In genomic region chr17:81612172-81612571, GRCh38 we compare ENCODE assay signal across 21 cellular contexts. TPM values are rescaled to one million over a fixed set of nuclear protein-coding genes. Genes with fewer than 3 reads are reported as not detected.
DNase-seq lines count a peak whose midpoint lies in the region; ATAC-seq and TF ChIP-seq lines count a peak whose summit lies in the region.
"Had no signal": no experiment of that assay in that cellular context is flagged by ENCODE, and none has a peak within 500 bp of the region (broad histone marks: within the 10 kb centered on the region; RNA-seq: fewer than 3 reads in every experiment).

No MANE protein-coding gene starts in this region.

- H3K36me3 Mint-ChIP-seq in activated T-helper 17 cell treated with anti-CD3 and anti-CD28 coated beads, Interleukin-2, amount 50 U/mL, for 72 hours (ENCODE audit: low read depth): peaks cover 99% of the 10 kb centered on the region
- H3K36me3 Mint-ChIP-seq in mesothelial cell of epicardium: peaks cover 50% of the 10 kb centered on the region

- no peak for TF ChIP-seq CTCF in heart left ventricle (IDR thresholded peaks at IDR 0.05)
- no peak for TF ChIP-seq CTCF in mesothelial cell of epicardium (IDR thresholded peaks at IDR 0.05; ENCODE audit: unreplicated experiment)

- intact Hi-C loops in heart left ventricle (cut with DNase I) (loop anchor here in 1 of 10 donors (1.0 kb wide), 1 partner anchor 9 kb away; no protein-coding TSS in a partner anchor), posterior vena cava (cut with DNase I) (no loop called here)

- H3K27me3 Mint-ChIP-seq in activated T-helper 17 cell treated with anti-CD3 and anti-CD28 coated beads, Interleukin-2, amount 50 U/mL, for 72 hours: no peaks in the 10 kb centered on the region
- H3K27me3 Mint-ChIP-seq in mesothelial cell of epicardium (ENCODE audit: low read depth): no peaks in the 10 kb centered on the region

- H3K4me1 Mint-ChIP-seq in activated T-helper 17 cell treated with anti-CD3 and anti-CD28 coated beads, Interleukin-2, amount 50 U/mL, for 72 hours: peaks cover 40% of the 10 kb centered on the region
- no peaks in the 10 kb centered on the region for H3K4me1 Mint-ChIP-seq in mesothelial cell of epicardium

- in situ Hi-C loops in G401 (cut with HindIII; ENCODE audit: low sequenced_read_pairs): no loop called here

- H3K27me3 ChIP-seq in heart left ventricle: no peaks in the 10 kb centered on the region
- H3K27me3 ChIP-seq: MG63 had no signal

- peak overlapping the region in 9 of 12 donors; percentile 2 to 86 (median 35) for H3K27ac ChIP-seq in heart left ventricle
- H3K27ac ChIP-seq: C4-2B had no signal

- H3K9me3 ChIP-seq in heart left ventricle: no peaks in the 10 kb centered on the region
- H3K9me3 ChIP-seq: MG63, SK-N-SH had no signal

- no peak overlapping the region for H3K4me3 ChIP-seq in heart left ventricle
- H3K4me3 ChIP-seq: MG63 had no signal

- H3K27ac Mint-ChIP-seq in activated T-helper 17 cell treated with anti-CD3 and anti-CD28 coated beads, Interleukin-2, amount 50 U/mL, for 72 hours: peak overlapping the region; percentile 63
- peak overlapping the region; percentile 3 for H3K27ac Mint-ChIP-seq in mesothelial cell of epicardium

- no peak for ATAC-seq in activated T-helper 17 cell treated with anti-CD3 and anti-CD28 coated beads, Interleukin-2, amount 50 U/mL, for 72 hours (replicated peaks)
- ATAC-seq in heart left ventricle: peak in 2 of 4 donors; percentile 2 to 25
- no peak for ATAC-seq in HG02588 (IDR thresholded peaks at IDR 0.05; ENCODE audit: unreplicated experiment)

- no peaks in the 10 kb centered on the region for H3K9me3 Mint-ChIP-seq in activated T-helper 17 cell treated with anti-CD3 and anti-CD28 coated beads, Interleukin-2, amount 50 U/mL, for 72 hours
- peaks cover 6% of the 10 kb centered on the region for H3K9me3 Mint-ChIP-seq in mesothelial cell of epicardium

- no peak for TF ChIP-seq POLR2A in heart left ventricle (IDR thresholded peaks at IDR 0.05)

- H3K4me3 Mint-ChIP-seq in activated T-helper 17 cell treated with anti-CD3 and anti-CD28 coated beads, Interleukin-2, amount 50 U/mL, for 72 hours: no peak overlapping the region
- no peak overlapping the region for H3K4me3 Mint-ChIP-seq in mesothelial cell of epicardium

- peak; percentile 33 for DNase-seq in G401 (ENCODE audit: low spot score)
- peak in 2 of 5 donors; percentile 39 to 58 for DNase-seq in heart left ventricle
- no peak for DNase-seq in mesothelial cell of epicardium (ENCODE audit: low spot score in 2 of 2, unreplicated experiment in 2 of 2)
- no peak for DNase-seq in posterior vena cava (ENCODE audit: low spot score)
- no peak for DNase-seq in activated naive CD4-positive, alpha-beta T cell treated with anti-CD3 and anti-CD28 coated beads, Interleukin-2, amount 50 U/mL, for 16 hours
- DNase-seq: AML-193, DMS79, IMR-90, Kasumi-1, MG63, NCI-H1048, NCI-H1436, NCI-H2029, NCI-H2171 treated with DMSO at 0.1 percent for 48 hours, OCI-M1, SHP77 treated with DMSO at 0.1 percent for 48 hours, SK-N-SH had no signal

- peaks cover 0 to 84% (median 77%) of the 10 kb centered on the region in 9 donors for H3K36me3 ChIP-seq in heart left ventricle

- peaks cover 0 to 51% (median 19%) of the 10 kb centered on the region in 12 donors for H3K4me1 ChIP-seq in heart left ventricle

- 48 to 60% (median 50%) methylated on average over 10 of the region's 10 CpGs for WGBS in heart left ventricle, 4 donors

RNA-seq across cellular contexts. Expression of gene NPLOC4, which starts 24.7 kb away (rescaled TPM):
- 110 and 120 TPM in 2 replicates for total RNA-seq in G401 (2014; rRNA removed; shearing (Covaris generic))
- total RNA-seq in activated T-helper 17 cell treated with anti-CD3 and anti-CD28 coated beads, Interleukin-2, amount 50 U/mL, for 72 hours: 100 to 1,000 TPM; 101 to 103 TPM
- total RNA-seq in heart left ventricle (100 to 1,000 TPM in 3 of 9 donors, 10 to 100 TPM in 6; 92.1 to 133 (median 99.3) TPM), mesothelial cell of epicardium (93.3 to 102 TPM (median 94.5 TPM) in 3 replicates), posterior vena cava (10 to 100 TPM; 77.7 to 87.3 TPM)
- polyA plus RNA-seq in heart left ventricle: 10 to 100 TPM; 28.2 to 84.3 TPM

RNA-seq across cellular contexts. Expression of gene TSPAN10, which starts 24.8 kb away (rescaled TPM):
- 66.8 and 98.7 TPM in 2 replicates for total RNA-seq in G401 (2014; rRNA removed; shearing (Covaris generic))
- 1 to 10 TPM in 1 of 2 donors, under 1 TPM in 1; 0.30 to 1.4 TPM for total RNA-seq in activated T-helper 17 cell treated with anti-CD3 and anti-CD28 coated beads, Interleukin-2, amount 50 U/mL, for 72 hours
- total RNA-seq in heart left ventricle: under 1 TPM in 4 of 9 donors, not detected in 5; 0.21 to 0.41 (median 0.38) TPM
- polyA plus RNA-seq in heart left ventricle: under 1 TPM; 0.07 to 0.46 TPM
- total RNA-seq in mesothelial cell of epicardium: 2.9 to 3.7 TPM (median 3.1 TPM) in 3 replicates
- total RNA-seq in posterior vena cava: under 1 TPM; 0.14 to 0.51 TPM

RNA-seq across cellular contexts. Expression of gene PDE6G, which starts 44.2 kb away (rescaled TPM):
- 0.80 TPM in 1 of 2 replicates, not detected in the other for total RNA-seq in G401 (2014; rRNA removed; shearing (Covaris generic))
- 1 to 10 TPM in 1 of 2 donors, under 1 TPM in 1; 0.89 to 1.6 TPM for total RNA-seq in activated T-helper 17 cell treated with anti-CD3 and anti-CD28 coated beads, Interleukin-2, amount 50 U/mL, for 72 hours
- total RNA-seq in heart left ventricle (1 to 10 TPM in 2 of 9 donors, under 1 TPM in 1, not detected in 6; 0.73 to 2.3 (median 1.5) TPM), mesothelial cell of epicardium (0.59 to 1.4 TPM (median 1.00 TPM) in 3 replicates), posterior vena cava (not detected)
- under 1 TPM in 1 of 2 donors, not detected in 1; 0.67 TPM for polyA plus RNA-seq in heart left ventricle
- total RNA-seq: IMR-90, NCI-H460 had no signal

RNA-seq across cellular contexts. Expression of gene OXLD1, which starts 54.2 kb away (rescaled TPM):
- total RNA-seq in G401 (2014; rRNA removed; shearing (Covaris generic)): 81.2 and 118 TPM in 2 replicates
- 10 to 100 TPM; 18.4 to 40.3 TPM for total RNA-seq in activated T-helper 17 cell treated with anti-CD3 and anti-CD28 coated beads, Interleukin-2, amount 50 U/mL, for 72 hours
- 10 to 100 TPM; 16.9 to 28.8 (median 21.7) TPM for total RNA-seq in heart left ventricle
- polyA plus RNA-seq in heart left ventricle: 10 to 100 TPM; 27.0 to 42.9 TPM
- 23.9 to 26.5 TPM (median 25.7 TPM) in 3 replicates for total RNA-seq in mesothelial cell of epicardium
- total RNA-seq in posterior vena cava: 10 to 100 TPM; 18.0 to 21.2 TPM

RNA-seq across cellular contexts. Expression of gene CCDC137, which starts 54.4 kb away (rescaled TPM):
- total RNA-seq in G401 (2014; rRNA removed; shearing (Covaris generic)): 32.0 and 35.8 TPM in 2 replicates
- 10 to 100 TPM; 29.6 to 48.6 TPM for total RNA-seq in activated T-helper 17 cell treated with anti-CD3 and anti-CD28 coated beads, Interleukin-2, amount 50 U/mL, for 72 hours
- total RNA-seq in heart left ventricle (10 to 100 TPM in 1 of 9 donors, 1 to 10 TPM in 8; 3.5 to 10.1 (median 6.3) TPM), mesothelial cell of epicardium (16.3 to 19.6 TPM (median 17.5 TPM) in 3 replicates), posterior vena cava (1 to 10 TPM; 8.5 to 9.9 TPM)
- polyA plus RNA-seq in heart left ventricle: 10 to 100 TPM in 1 of 2 donors, 1 to 10 TPM in 1; 8.2 to 20.0 TPM

Comparison
In these comparisons a context has a peak if more than half of its experiments do, and no peak if none do; other contexts are left out.
1. RNA of gene TSPAN10, which starts 24.8 kb away (total RNA-seq): 66.8 to 98.7 TPM in G401; 2.9 to 3.7 TPM in mesothelial cell of epicardium, 0.30 to 1.4 TPM in activated T-helper 17 cell treated with anti-CD3 and anti-CD28 coated beads, Interleukin-2, amount 50 U/mL, for 72 hours, 0.14 to 0.51 TPM in posterior vena cava and 0.21 to 0.41 TPM in heart left ventricle; every median in the first group is over 10 times any median in the second.